Comparison of ENCODE assay signal across 10 cellular contexts in genomic region chr15:98754283-98755022, GRCh38.
A peak's percentile ranks its signal among the peaks of the same experiment; 100 is the strongest.
DNase-seq lines count a peak whose midpoint lies in the region; ATAC-seq and TF ChIP-seq lines count a peak whose summit lies in the region.
"Had no signal": no experiment of that assay in that cellular context is flagged by ENCODE, and none has a peak within 500 bp of the region (broad histone marks: within the 10 kb centered on the region; RNA-seq: fewer than 3 reads in every experiment).

No MANE protein-coding gene starts in this region.

- H2AFZ ChIP-seq in neural cell (ENCODE audit: low read depth, low read length): no peak overlapping the region

- H3K36me3 ChIP-seq in neural cell (ENCODE audit: insufficient read depth, low read length): no peaks in the 10 kb centered on the region
- H3K36me3 ChIP-seq: right lobe of liver had no signal

- no peaks in the 10 kb centered on the region for H4K20me1 ChIP-seq in neural cell (ENCODE audit: insufficient read depth)

- DNase-seq in AG08395 (ENCODE audit: low spot score) (peak; percentile 23), NCI-H226 (peak; percentile 39), epithelial cell of esophagus (ENCODE audit: low read depth) (peak; percentile 47), NCI-H82 (lab: John Stamatoyannopoulos, UW) (no peak), NCI-H1105 treated with DMSO at 0.1 percent for 48 hours (lab: John Stamatoyannopoulos, UW) (no peak)
- DNase-seq: COR-L47, right lobe of liver had no signal

- TF ChIP-seq CTCF in epithelial cell of esophagus (IDR thresholded peaks at IDR 0.05; ENCODE audit: insufficient read depth, low read depth, low read length, missing control alignments) (no peak), neural cell (IDR thresholded peaks at IDR 0.05; ENCODE audit: poor library complexity, severe bottlenecking) (no peak)

- no peak for ATAC-seq in GM21381 (IDR thresholded peaks at IDR 0.05; ENCODE audit: unreplicated experiment)
- no peak for ATAC-seq in HG02973 (IDR thresholded peaks at IDR 0.05; ENCODE audit: unreplicated experiment)

- no peak for TF ChIP-seq RAD21 in neural cell (conservative IDR thresholded peaks at IDR 0.05)

- peak overlapping the region; percentile 25 for H3K4me3 ChIP-seq in epithelial cell of esophagus (ENCODE audit: low read length)
- peak overlapping the region; percentile 16 for H3K4me3 ChIP-seq in neural cell (ENCODE audit: low read length)
- H3K4me3 ChIP-seq: right lobe of liver had no signal

- H3K9me3 ChIP-seq in neural cell (ENCODE audit: low read length): no peaks in the 10 kb centered on the region
- H3K9me3 ChIP-seq: right lobe of liver had no signal

- H3K27me3 ChIP-seq in neural cell (ENCODE audit: insufficient read depth, low read depth, low read length): no peaks in the 10 kb centered on the region
- H3K27me3 ChIP-seq: right lobe of liver had no signal

- no peak overlapping the region for H3K27ac ChIP-seq in neural cell (ENCODE audit: low read length)
- H3K27ac ChIP-seq: right lobe of liver had no signal

- H3K4me2 ChIP-seq in neural cell (ENCODE audit: low read length): no peak overlapping the region

- peaks cover 67% of the 10 kb centered on the region for H3K79me2 ChIP-seq in neural cell (replicated peaks; ENCODE audit: insufficient read depth, low read length)

- TF ChIP-seq EP300 in neural cell (conservative IDR thresholded peaks at IDR 0.05; ENCODE audit: poor library complexity, severe bottlenecking): no peak

- no peaks in the 10 kb centered on the region for H3K9me2 ChIP-seq in neural cell (ENCODE audit: insufficient read depth, low read length)

- no peak overlapping the region for H3K9ac ChIP-seq in neural cell (ENCODE audit: low read length)

- H3F3A ChIP-seq in neural cell (ENCODE audit: insufficient read depth, low read length, poor library complexity, severe bottlenecking): no peaks in the 10 kb centered on the region

TF ChIP-seq in neural cell, 6 proteins besides CTCF, POLR2A, EP300 and RAD21:
- TF ChIP-seq TAF1 (IDR thresholded peaks at IDR 0.05; ENCODE audit: low read depth): no peak
- no peak for TF ChIP-seq SMC3 (conservative IDR thresholded peaks at IDR 0.05; ENCODE audit: poor library complexity)
- no peak for TF ChIP-seq MXI1 (conservative IDR thresholded peaks at IDR 0.05; ENCODE audit: poor library complexity, severe bottlenecking)
- TF ChIP-seq POLR2AphosphoS5 (IDR thresholded peaks at IDR 0.05): no peak
- TF ChIP-seq EZH2 (IDR thresholded peaks at IDR 0.05; ENCODE audit: borderline replicate concordance, insufficient read depth, low read length, poor library complexity, severe bottlenecking): no peak
- no peak for TF ChIP-seq REST (IDR thresholded peaks at IDR 0.05; ENCODE audit: borderline replicate concordance)

Comparison
In these comparisons a context has a peak if more than half of its experiments do, and no peak if none do; other contexts are left out.
1. DNase-seq: peak in AG08395 (single experiment), NCI-H226 (single experiment) and epithelial cell of esophagus (single experiment); none in NCI-H82 (single experiment) and NCI-H1105 treated with DMSO at 0.1 percent for 48 hours (single experiment).